ENCODE assay signal across 1 cellular context in genomic region chr6:135180458-135181332, GRCh38.
TF ChIP-seq lines count a peak whose summit lies in the region.

Gene MYB (plus strand): TSS chr6:135181308. CDS start chr6:135181514, 206 bp downstream.

TF ChIP-seq in HepG2, 621 proteins besides CTCF, POLR2A, EP300 and RAD21 (continued from another document and continues in another):
- TF ChIP-seq TFDP1 (CRISPR knock-in tag; IDR thresholded peaks at IDR 0.05; ENCODE audit: borderline replicate concordance), result peak; percentile 61; the same call in 1 of the 2 replicates
- 0 out of 2 replicates have a peak, but pooled peaks have one; percentile 42 for TF ChIP-seq KDM2A (CRISPR knock-in tag; IDR thresholded peaks at IDR 0.05; ENCODE audit: borderline replicate concordance, low read depth)
- no peak for TF ChIP-seq ZNF616 (CRISPR knock-in tag; IDR thresholded peaks at IDR 0.05; ENCODE audit: low read depth)
- TF ChIP-seq PATZ1 (CRISPR knock-in tag; IDR thresholded peaks at IDR 0.05), result peak; percentile 34
- peak; percentile 28; the same call in 1 of the 2 replicates for TF ChIP-seq EZH2 (conservative IDR thresholded peaks at IDR 0.05; ENCODE audit: low read depth, low read length)
- TF ChIP-seq ZNF484 (CRISPR knock-in tag; IDR thresholded peaks at IDR 0.05; ENCODE audit: borderline replicate concordance, low read depth), result peak; percentile 33; the same call in 1 of the 2 replicates
- no peak for TF ChIP-seq YEATS2 (CRISPR knock-in tag; IDR thresholded peaks at IDR 0.05; ENCODE audit: borderline replicate concordance)
- TF ChIP-seq FOSL1 (CRISPR knock-in tag; IDR thresholded peaks at IDR 0.05; ENCODE audit: borderline replicate concordance), result no peak
- TF ChIP-seq KLF13 (CRISPR knock-in tag; IDR thresholded peaks at IDR 0.05), result no peak
- no peak for TF ChIP-seq PRDM4 (CRISPR knock-in tag; IDR thresholded peaks at IDR 0.05; ENCODE audit: borderline replicate concordance)
- TF ChIP-seq NAIF1 (CRISPR knock-in tag; IDR thresholded peaks at IDR 0.05; ENCODE audit: borderline replicate concordance), result no peak
- TF ChIP-seq SIN3B (IDR thresholded peaks at IDR 0.05; ENCODE audit: low read length), result no peak
- TF ChIP-seq BRCA1 (CRISPR knock-in tag; IDR thresholded peaks at IDR 0.05), result no peak
- no peak for TF ChIP-seq MAZ (IDR thresholded peaks at IDR 0.05; ENCODE audit: borderline replicate concordance, low read depth, low read length)
- TF ChIP-seq MAZ (CRISPR knock-in tag; IDR thresholded peaks at IDR 0.05; ENCODE audit: low read depth), result no peak
- TF ChIP-seq ZNF710 (CRISPR knock-in tag; IDR thresholded peaks at IDR 0.05; ENCODE audit: borderline replicate concordance), result no peak
- TF ChIP-seq MTF1 (CRISPR knock-in tag; IDR thresholded peaks at IDR 0.05), result no peak
- no peak for TF ChIP-seq BRF2 (CRISPR knock-in tag; IDR thresholded peaks at IDR 0.05)
- TF ChIP-seq ZNF263 (CRISPR knock-in tag; IDR thresholded peaks at IDR 0.05), result peak; percentile 93
- TF ChIP-seq HOXD1 (CRISPR knock-in tag; IDR thresholded peaks at IDR 0.05), result no peak
- TF ChIP-seq DZIP1 (CRISPR knock-in tag; IDR thresholded peaks at IDR 0.05), result no peak
- TF ChIP-seq ZBTB38 (CRISPR knock-in tag; IDR thresholded peaks at IDR 0.05), result peak; percentile 15; the same call in 1 of the 2 replicates
- TF ChIP-seq REST (IDR thresholded peaks at IDR 0.05; ENCODE audit: borderline replicate concordance in 1 of 2, low read depth in 1 of 2, low read length in 2 of 2), result no peak
- TF ChIP-seq MXD4 (CRISPR knock-in tag; IDR thresholded peaks at IDR 0.05), result no peak
- TF ChIP-seq ZFP82 (CRISPR knock-in tag; IDR thresholded peaks at IDR 0.05; ENCODE audit: borderline replicate concordance), result no peak
- no peak for TF ChIP-seq ZNF773 (CRISPR knock-in tag; IDR thresholded peaks at IDR 0.05; ENCODE audit: borderline replicate concordance)
- TF ChIP-seq SALL1 (CRISPR knock-in tag; IDR thresholded peaks at IDR 0.05), result no peak
- TF ChIP-seq MLXIP (CRISPR knock-in tag; IDR thresholded peaks at IDR 0.05; ENCODE audit: borderline replicate concordance), result no peak
- no peak for TF ChIP-seq IKZF1 (IDR thresholded peaks at IDR 0.05)
- peak; percentile 44; the same call in 1 of the 2 replicates for TF ChIP-seq ZNF687 (CRISPR knock-in tag; IDR thresholded peaks at IDR 0.05)
- 0 out of 2 replicates have a peak, but pooled peaks have one; percentile 43 for TF ChIP-seq MXD3 (CRISPR knock-in tag; IDR thresholded peaks at IDR 0.05)
- peak; percentile 21 for TF ChIP-seq HNRNPLL (IDR thresholded peaks at IDR 0.05; ENCODE audit: low read depth, low read length, poor library complexity, severe bottlenecking)
